In genomic region chr2:174591740-174592139, GRCh38 we compare ENCODE assay signal across 14 cellular contexts. TPM values are rescaled to one million over a fixed set of nuclear protein-coding genes. Genes with fewer than 3 reads are reported as not detected.
DNase-seq lines count a peak whose midpoint lies in the region; ATAC-seq and TF ChIP-seq lines count a peak whose summit lies in the region.
"Had no signal": no experiment of that assay in that cellular context is flagged by ENCODE, and none has a peak within 500 bp of the region (broad histone marks: within the 10 kb centered on the region; RNA-seq: fewer than 3 reads in every experiment).

No MANE protein-coding gene starts in this region.

- CTCF ChIA-PET in CD8-positive, alpha-beta memory T cell (lab: Charles Lee), result interaction anchor here (1.0 to 5.4 kb wide), 4 partner anchors 12 to 97 kb away, joined by 3 to 27 read pairs (median 6); no protein-coding TSS in a partner anchor

- H3K4me3 ChIP-seq in CD8-positive, alpha-beta memory T cell (ENCODE audit: low read length), result peak overlapping the region; percentile 11
- H3K4me3 ChIP-seq in KMS-11 (IDR thresholded peaks at IDR 0.05; ENCODE audit: insufficient read depth, low read depth, low read length) (no peak overlapping the region), osteoblast (ENCODE audit: insufficient read depth, low read length) (no peak overlapping the region)
- H3K4me3 ChIP-seq: esophagus squamous epithelium, prostate gland had no signal

- peaks cover 16 to 82% (median 18%) of the 10 kb centered on the region in 3 donors for H3K36me3 Mint-ChIP-seq in CD8-positive, alpha-beta memory T cell
- H3K36me3 Mint-ChIP-seq in activated naive CD8-positive, alpha-beta T cell treated with anti-CD3 and anti-CD28 coated beads for 36 hours, result peaks cover 73% of the 10 kb centered on the region

- H3K27me3 Mint-ChIP-seq in CD8-positive, alpha-beta memory T cell, result no peaks in the 10 kb centered on the region
- H3K27me3 Mint-ChIP-seq in activated naive CD8-positive, alpha-beta T cell treated with anti-CD3 and anti-CD28 coated beads for 36 hours, result no peaks in the 10 kb centered on the region

- H3K4me2 ChIP-seq in KMS-11, result peak overlapping the region; percentile 41; the same call in 1 of the 2 replicates
- peak overlapping the region; percentile 0 for H3K4me2 ChIP-seq in osteoblast (ENCODE audit: insufficient read depth, low read length)

- TF ChIP-seq CTCF in KMS-11 (conservative IDR thresholded peaks at IDR 0.05; ENCODE audit: low read depth, low read length) (no peak), osteoblast (IDR thresholded peaks at IDR 0.05; ENCODE audit: extremely low read depth, low read depth, low read length) (no peak)

- peaks cover 66 to 79% (median 68%) of the 10 kb centered on the region in 3 donors for H3K4me1 Mint-ChIP-seq in CD8-positive, alpha-beta memory T cell
- peaks cover 58% of the 10 kb centered on the region for H3K4me1 Mint-ChIP-seq in activated naive CD8-positive, alpha-beta T cell treated with anti-CD3 and anti-CD28 coated beads for 36 hours

- DNase-seq in CD8-positive, alpha-beta memory T cell, result no peak
- no peak for DNase-seq in activated naive CD8-positive, alpha-beta T cell treated with anti-CD3 and anti-CD28 coated beads for 36 hours
- DNase-seq in osteoblast (ENCODE audit: insufficient read length, low spot score, missing footprints) (no peak), NCI-H1694 (lab: John Stamatoyannopoulos, UW) (no peak)
- DNase-seq: Calu3, esophagus squamous epithelium, mammary epithelial cell, NCI-H2171 had no signal

- no peaks in the 10 kb centered on the region for H4K20me1 ChIP-seq in KMS-11 (ENCODE audit: insufficient read depth)
- no peaks in the 10 kb centered on the region for H4K20me1 ChIP-seq in osteoblast (ENCODE audit: insufficient read depth, low read length)

- H3K9ac ChIP-seq in KMS-11, result no peak overlapping the region

- H3K27ac ChIP-seq in CD8-positive, alpha-beta memory T cell (ENCODE audit: low read depth, low read length), result peak overlapping the region; percentile 13
- no peak overlapping the region for H3K27ac ChIP-seq in KMS-11
- peak overlapping the region; percentile 70 for H3K27ac ChIP-seq in osteoblast (ENCODE audit: low read depth, low read length)
- H3K27ac ChIP-seq: prostate gland had no signal

- ATAC-seq in GM19328 (IDR thresholded peaks at IDR 0.05; ENCODE audit: unreplicated experiment), result no peak
- no peak for ATAC-seq in GM18873 (IDR thresholded peaks at IDR 0.05; ENCODE audit: low FRiP score, unreplicated experiment)
- no peak for ATAC-seq in GM21576 (IDR thresholded peaks at IDR 0.05; ENCODE audit: unreplicated experiment)
- ATAC-seq: Panc1 had no signal

- peak overlapping the region; percentile 93 to 99 (median 98) for H3K27ac Mint-ChIP-seq in CD8-positive, alpha-beta memory T cell
- H3K27ac Mint-ChIP-seq in activated naive CD8-positive, alpha-beta T cell treated with anti-CD3 and anti-CD28 coated beads for 36 hours, result peak overlapping the region; percentile 91

- no peaks in the 10 kb centered on the region for H3K9me3 ChIP-seq in CD8-positive, alpha-beta memory T cell (ENCODE audit: low read length)
- H3K9me3 ChIP-seq in osteoblast (ENCODE audit: low read depth, low read length), result no peaks in the 10 kb centered on the region
- H3K9me3 ChIP-seq: esophagus squamous epithelium, prostate gland had no signal

- POLR2A ChIA-PET in CD8-positive, alpha-beta memory T cell (lab: Charles Lee), result interaction anchor here (1.0 to 2.1 kb wide), 3 partner anchors 9 to 98 kb away, joined by 3 to 6 read pairs (median 4); no protein-coding TSS in a partner anchor

- peak overlapping the region; percentile 77 to 92 (median 89) for H3K4me3 Mint-ChIP-seq in CD8-positive, alpha-beta memory T cell
- H3K4me3 Mint-ChIP-seq in activated naive CD8-positive, alpha-beta T cell treated with anti-CD3 and anti-CD28 coated beads for 36 hours, result peak overlapping the region; percentile 55

- H3K79me2 ChIP-seq in KMS-11 (ENCODE audit: insufficient read depth, low read depth) (peaks cover 72% of the 10 kb centered on the region), osteoblast (ENCODE audit: insufficient read depth, low read length) (peaks cover 24% of the 10 kb centered on the region)

- peaks cover 0 to 2% (median 0%) of the 10 kb centered on the region in 5 donors for H3K9me3 Mint-ChIP-seq in CD8-positive, alpha-beta memory T cell
- H3K9me3 Mint-ChIP-seq in activated naive CD8-positive, alpha-beta T cell treated with anti-CD3 and anti-CD28 coated beads for 36 hours, result no peaks in the 10 kb centered on the region

- peaks cover 24% of the 10 kb centered on the region for H3K36me3 ChIP-seq in CD8-positive, alpha-beta memory T cell (ENCODE audit: insufficient read depth, low read length)
- H3K36me3 ChIP-seq in KMS-11 (ENCODE audit: insufficient read depth) (no peaks in the 10 kb centered on the region), osteoblast (ENCODE audit: insufficient read depth, low read length) (no peaks in the 10 kb centered on the region)
- H3K36me3 ChIP-seq: esophagus squamous epithelium, prostate gland had no signal

- no peak overlapping the region for H2AFZ ChIP-seq in KMS-11 (ENCODE audit: low read depth)
- H2AFZ ChIP-seq in osteoblast (ENCODE audit: low read length), result no peak overlapping the region

- peaks cover 63% of the 10 kb centered on the region for H3K4me1 ChIP-seq in CD8-positive, alpha-beta memory T cell (ENCODE audit: insufficient read depth, low read length)
- peaks cover 70% of the 10 kb centered on the region for H3K4me1 ChIP-seq in KMS-11 (ENCODE audit: low read depth, poor library complexity, severe bottlenecking)
- H3K4me1 ChIP-seq in osteoblast (ENCODE audit: insufficient read depth, low read length), result peaks cover 68% of the 10 kb centered on the region
- H3K4me1 ChIP-seq: prostate gland had no signal

- no peaks in the 10 kb centered on the region for H3K27me3 ChIP-seq in CD8-positive, alpha-beta memory T cell (ENCODE audit: insufficient read depth, low read length, poor library complexity, severe bottlenecking)
- H3K27me3 ChIP-seq in KMS-11 (ENCODE audit: insufficient read depth, low read depth) (no peaks in the 10 kb centered on the region), osteoblast (ENCODE audit: insufficient read depth, low read length) (no peaks in the 10 kb centered on the region)
- H3K27me3 ChIP-seq: esophagus squamous epithelium had no signal

RNA-seq across cellular contexts. Expression of gene WIPF1, which starts 5.9 kb away (rescaled TPM):
- total RNA-seq in CD8-positive, alpha-beta memory T cell, result 100 to 1,000 TPM; 317 to 326 TPM
- 200 TPM for polyA plus RNA-seq in CD8-positive, alpha-beta memory T cell
- 100 to 1,000 TPM; 384 to 391 TPM for total RNA-seq in activated naive CD8-positive, alpha-beta T cell treated with anti-CD3 and anti-CD28 coated beads for 36 hours
- 17.7 and 18.0 TPM in 2 replicates for total RNA-seq in osteoblast

Comparison
In these comparisons a context has a peak if more than half of its experiments do, and no peak if none do; other contexts are left out.
1. RNA of gene WIPF1, which starts 5.9 kb away (total RNA-seq): 384 to 391 TPM in activated naive CD8-positive, alpha-beta T cell treated with anti-CD3 and anti-CD28 coated beads for 36 hours and 317 to 326 TPM in CD8-positive, alpha-beta memory T cell; 17.7 to 18.0 TPM in osteoblast; every median in the first group is over 10 times any median in the second.